1 cellular context compared by ENCODE assay signal in the genomic region with DNA sequence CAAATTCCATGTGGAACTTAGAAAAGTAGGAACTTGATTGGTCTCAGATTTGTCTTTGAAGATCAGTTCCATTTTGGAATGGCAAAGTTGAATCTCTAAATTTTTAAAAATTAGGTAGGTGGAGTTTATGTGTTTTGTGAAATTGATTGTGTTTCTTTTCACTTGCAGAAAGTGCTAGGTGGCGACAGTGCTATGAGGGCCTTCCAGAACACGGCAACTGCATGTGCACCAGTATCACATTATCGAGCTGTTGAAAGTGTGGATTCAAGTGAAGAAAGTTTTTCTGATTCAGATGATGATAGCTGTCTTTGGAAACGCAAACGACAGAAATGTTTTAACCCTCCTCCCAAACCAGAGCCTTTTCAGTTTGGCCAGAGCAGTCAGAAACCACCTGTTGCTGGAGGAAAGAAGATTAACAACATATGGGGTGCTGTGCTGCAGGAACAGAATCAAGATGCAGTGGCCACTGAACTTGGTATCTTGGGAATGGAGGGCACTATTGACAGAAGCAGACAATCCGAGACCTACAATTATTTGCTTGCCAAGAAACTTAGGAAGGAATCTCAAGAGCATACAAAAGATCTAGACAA.
TF ChIP-seq lines count a peak whose summit lies in the region.

No MANE protein-coding gene starts in this region.

TF ChIP-seq in GM23338, 12 proteins besides CTCF, POLR2A, EP300 and RAD21:
- TF ChIP-seq ZNF114 (CRISPR knock-in tag; IDR thresholded peaks at IDR 0.05) = no peak
- no peak for TF ChIP-seq POLR2AphosphoS5 (IDR thresholded peaks at IDR 0.05; ENCODE audit: low read depth)
- TF ChIP-seq EZH2 (IDR thresholded peaks at IDR 0.05; ENCODE audit: low read depth, unreplicated experiment) = no peak
- TF ChIP-seq, protein P1, sequence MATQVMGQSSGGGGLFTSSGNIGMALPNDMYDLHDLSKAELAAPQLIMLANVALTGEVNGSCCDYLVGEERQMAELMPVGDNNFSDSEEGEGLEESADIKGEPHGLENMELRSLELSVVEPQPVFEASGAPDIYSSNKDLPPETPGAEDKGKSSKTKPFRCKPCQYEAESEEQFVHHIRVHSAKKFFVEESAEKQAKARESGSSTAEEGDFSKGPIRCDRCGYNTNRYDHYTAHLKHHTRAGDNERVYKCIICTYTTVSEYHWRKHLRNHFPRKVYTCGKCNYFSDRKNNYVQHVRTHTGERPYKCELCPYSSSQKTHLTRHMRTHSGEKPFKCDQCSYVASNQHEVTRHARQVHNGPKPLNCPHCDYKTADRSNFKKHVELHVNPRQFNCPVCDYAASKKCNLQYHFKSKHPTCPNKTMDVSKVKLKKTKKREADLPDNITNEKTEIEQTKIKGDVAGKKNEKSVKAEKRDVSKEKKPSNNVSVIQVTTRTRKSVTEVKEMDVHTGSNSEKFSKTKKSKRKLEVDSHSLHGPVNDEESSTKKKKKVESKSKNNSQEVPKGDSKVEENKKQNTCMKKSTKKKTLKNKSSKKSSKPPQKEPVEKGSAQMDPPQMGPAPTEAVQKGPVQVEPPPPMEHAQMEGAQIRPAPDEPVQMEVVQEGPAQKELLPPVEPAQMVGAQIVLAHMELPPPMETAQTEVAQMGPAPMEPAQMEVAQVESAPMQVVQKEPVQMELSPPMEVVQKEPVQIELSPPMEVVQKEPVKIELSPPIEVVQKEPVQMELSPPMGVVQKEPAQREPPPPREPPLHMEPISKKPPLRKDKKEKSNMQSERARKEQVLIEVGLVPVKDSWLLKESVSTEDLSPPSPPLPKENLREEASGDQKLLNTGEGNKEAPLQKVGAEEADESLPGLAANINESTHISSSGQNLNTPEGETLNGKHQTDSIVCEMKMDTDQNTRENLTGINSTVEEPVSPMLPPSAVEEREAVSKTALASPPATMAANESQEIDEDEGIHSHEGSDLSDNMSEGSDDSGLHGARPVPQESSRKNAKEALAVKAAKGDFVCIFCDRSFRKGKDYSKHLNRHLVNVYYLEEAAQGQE (IDR thresholded peaks at IDR 0.05; ENCODE audit: unreplicated experiment) = no peak
- TF ChIP-seq EZH2phosphoT487 (IDR thresholded peaks at IDR 0.05; ENCODE audit: unreplicated experiment) = no peak
- TF ChIP-seq STAT1 (IDR thresholded peaks at IDR 0.05; ENCODE audit: unreplicated experiment) = no peak
- no peak for TF ChIP-seq ZNF331 (CRISPR knock-in tag; IDR thresholded peaks at IDR 0.05; ENCODE audit: low read depth)
TF ChIP-seq in GM23338: peak in this region for 0.
